In genomic region chr16:3740186-3740585, GRCh38 we compare ENCODE assay signal across 26 cellular contexts. TPM values are rescaled to one million over a fixed set of nuclear protein-coding genes. Genes with fewer than 3 reads are reported as not detected.
DNase-seq lines count a peak whose midpoint lies in the region; ATAC-seq, FAIRE-seq and TF ChIP-seq lines count a peak whose summit lies in the region.
"Had no signal": no experiment of that assay in that cellular context is flagged by ENCODE, and none has a peak within 500 bp of the region (broad histone marks: within the 10 kb centered on the region; RNA-seq: fewer than 3 reads in every experiment).

No MANE protein-coding gene starts in this region.

- no peaks in the 10 kb centered on the region for H3K9me2 ChIP-seq in GM23338 (ENCODE audit: insufficient read depth)

- H3K4me1 Mint-ChIP-seq in GM23338 (peaks cover 2% of the 10 kb centered on the region; the same call in 2 of the 3 replicates), progenitor cell of endocrine pancreas (ENCODE audit: low read depth) (peaks cover 27% of the 10 kb centered on the region), Calu3 (ENCODE audit: low read depth, unreplicated experiment) (no peaks in the 10 kb centered on the region), glutamatergic neuron (ENCODE audit: low read depth, unreplicated experiment) (peaks cover 18% of the 10 kb centered on the region)
- H3K4me1 Mint-ChIP-seq in stimulated activated naive B cell treated with anti-CD40 and anti-IgM and Interleukin-4, amounts not matched to agents 10 μg/mL and 1 μg/mL and 100 μg/mL, for 72 hours, result peaks cover 5 to 6% of the 10 kb centered on the region in 2 donors
- H3K4me1 Mint-ChIP-seq: CD14-positive monocyte had no signal

- H3K79me2 ChIP-seq in GM23338 (replicated peaks; ENCODE audit: insufficient read depth), result no peaks in the 10 kb centered on the region

- H3K4me3 Mint-ChIP-seq in GM23338, result no peak overlapping the region
- H3K4me3 Mint-ChIP-seq in progenitor cell of endocrine pancreas (ENCODE audit: low read depth), result no peak overlapping the region
- H3K4me3 Mint-ChIP-seq in stimulated activated naive B cell treated with anti-CD40 and anti-IgM and Interleukin-4, amounts not matched to agents 10 μg/mL and 1 μg/mL and 100 μg/mL, for 72 hours, result no peak overlapping the region
- H3K4me3 Mint-ChIP-seq in Calu3 (ENCODE audit: low read depth, unreplicated experiment), result no peak overlapping the region
- no peak overlapping the region for H3K4me3 Mint-ChIP-seq in glutamatergic neuron (ENCODE audit: unreplicated experiment)
- H3K4me3 Mint-ChIP-seq: CD14-positive monocyte; CD4-positive, alpha-beta T cell had no signal

- peaks cover 49% of the 10 kb centered on the region for H3K36me3 ChIP-seq in GM23338 (ENCODE audit: insufficient read depth)
- H3K36me3 ChIP-seq in bronchial epithelial cell (ENCODE audit: control insufficient read depth, insufficient read depth, low read length), result peaks cover 35% of the 10 kb centered on the region

- no peaks in the 10 kb centered on the region for H4K20me1 ChIP-seq in GM23338 (replicated peaks; ENCODE audit: insufficient read depth)

- 0 out of 2 replicates have a peak, but pooled peaks cover 4% of the 10 kb centered on the region for H3F3A ChIP-seq in GM23338 (replicated peaks; ENCODE audit: low read depth)

- H3K27me3 Mint-ChIP-seq in GM23338 (ENCODE audit: insufficient read depth, low read depth, poor library complexity) (peaks cover 8% of the 10 kb centered on the region), progenitor cell of endocrine pancreas (no peaks in the 10 kb centered on the region), Calu3 (ENCODE audit: unreplicated experiment) (no peaks in the 10 kb centered on the region), glutamatergic neuron (ENCODE audit: unreplicated experiment) (peaks cover 6% of the 10 kb centered on the region)
- H3K27me3 Mint-ChIP-seq in stimulated activated naive B cell treated with anti-CD40 and anti-IgM and Interleukin-4, amounts not matched to agents 10 μg/mL and 1 μg/mL and 100 μg/mL, for 72 hours, result no peaks in the 10 kb centered on the region
- H3K27me3 Mint-ChIP-seq: CD4-positive, alpha-beta T cell had no signal

- no peak for DNase-seq in GM23338 (ENCODE audit: low spot score)
- DNase-seq in bronchial epithelial cell (ENCODE audit: low read depth), result no peak
- DNase-seq in progenitor cell of endocrine pancreas (ENCODE audit: low spot score, unreplicated experiment), result no peak
- DNase-seq in stimulated activated naive B cell treated with anti-CD40 and anti-IgM and Interleukin-4, amounts not matched to agents 10 μg/mL and 1 μg/mL and 100 μg/mL, for 72 hours, result no peak
- no peak for DNase-seq in NCI-H128 (lab: John Stamatoyannopoulos, UW; ENCODE audit: unreplicated experiment)
- DNase-seq in Calu3, result no peak
- DNase-seq in glutamatergic neuron, result no peak
- DNase-seq: 8988T; ACHN; AML-193; BE2C; Caco-2; CD4-positive, alpha-beta T cell; DMS 273 treated with DMSO at 0.1 percent for 48 hours; DMS53; DMS79 treated with DMSO at 0.1 percent for 48 hours; GF-D8; H7; HCEC 1CT had no signal

- H3K27me3 ChIP-seq in GM23338 (ENCODE audit: insufficient read depth) (no peaks in the 10 kb centered on the region), bronchial epithelial cell (ENCODE audit: control insufficient read depth, insufficient read depth, low read length) (no peaks in the 10 kb centered on the region)
- H3K27me3 ChIP-seq: BE2C; BLaER1 treated with 17β-estradiol and CSF1 and Interleukin-3, amounts not matched to agents 10 nM and 100 nM had no signal

- no TSS peak for BruUV-seq in Calu3 (replicated peaks; lab: Mats Ljungman, UMichigan)

- TF ChIP-seq CTCF in GM23338 (conservative IDR thresholded peaks at IDR 0.05; ENCODE audit: low read depth in 2 of 2) (no peak), bronchial epithelial cell (IDR thresholded peaks at IDR 0.05; ENCODE audit: insufficient read depth, low read length, severe bottlenecking) (no peak), progenitor cell of endocrine pancreas (IDR thresholded peaks at IDR 0.05; ENCODE audit: unreplicated experiment) (no peak), Calu3 (IDR thresholded peaks at IDR 0.05; ENCODE audit: unreplicated experiment) (no peak), glutamatergic neuron (IDR thresholded peaks at IDR 0.05; ENCODE audit: partially characterized antibody, unreplicated experiment) (no peak)

- no peaks in the 10 kb centered on the region for H3K4me1 ChIP-seq in GM23338 (ENCODE audit: insufficient read depth)
- H3K4me1 ChIP-seq: A549, BE2C, Caco-2 had no signal

- H3K27ac Mint-ChIP-seq in GM23338 (peak overlapping the region; percentile 72), progenitor cell of endocrine pancreas (peak overlapping the region; percentile 87), Calu3 (ENCODE audit: unreplicated experiment) (no peak overlapping the region), glutamatergic neuron (ENCODE audit: unreplicated experiment) (no peak overlapping the region)
- peak overlapping the region; percentile 69 for H3K27ac Mint-ChIP-seq in stimulated activated naive B cell treated with anti-CD40 and anti-IgM and Interleukin-4, amounts not matched to agents 10 μg/mL and 1 μg/mL and 100 μg/mL, for 72 hours
- H3K27ac Mint-ChIP-seq: CD14-positive monocyte; CD4-positive, alpha-beta T cell had no signal

- no peak overlapping the region for H2AFZ ChIP-seq in GM23338

- H3K36me3 Mint-ChIP-seq in GM23338 (ENCODE audit: low read depth), result peaks cover 83% of the 10 kb centered on the region
- peaks cover 54% of the 10 kb centered on the region for H3K36me3 Mint-ChIP-seq in progenitor cell of endocrine pancreas (ENCODE audit: insufficient read depth)
- peaks cover 52 to 65% of the 10 kb centered on the region in 2 donors for H3K36me3 Mint-ChIP-seq in stimulated activated naive B cell treated with anti-CD40 and anti-IgM and Interleukin-4, amounts not matched to agents 10 μg/mL and 1 μg/mL and 100 μg/mL, for 72 hours
- H3K36me3 Mint-ChIP-seq in Calu3 (ENCODE audit: insufficient read depth, unreplicated experiment), result peaks cover 81% of the 10 kb centered on the region
- no peaks in the 10 kb centered on the region for H3K36me3 Mint-ChIP-seq in glutamatergic neuron (ENCODE audit: unreplicated experiment)

- no peak overlapping the region for H3K27ac ChIP-seq in GM23338 (ENCODE audit: low read depth)
- H3K27ac ChIP-seq: A549; BLaER1 treated with 17β-estradiol and CSF1 and Interleukin-3, amounts not matched to agents 10 nM and 100 nM had no signal

- H3K4me3 ChIP-seq in GM23338 (no peak overlapping the region), bronchial epithelial cell (ENCODE audit: low read depth, low read length) (no peak overlapping the region)
- H3K4me3 ChIP-seq: A549; BLaER1 treated with 17β-estradiol and CSF1 and Interleukin-3, amounts not matched to agents 10 nM and 100 nM had no signal

- intact Hi-C loops in Calu3 (cut with micrococcal nuclease; ENCODE audit: unreplicated experiment), result no loop called here

- H3K4me2 ChIP-seq in GM23338, result no peak overlapping the region
- H3K4me2 ChIP-seq: A549; BLaER1 treated with 17β-estradiol and CSF1 and Interleukin-3, amounts not matched to agents 10 nM and 100 nM had no signal

- CTCF ChIA-PET in Calu3 (lab: Charles Lee), result no interaction called here

- H3K9me3 Mint-ChIP-seq in GM23338 (no peaks in the 10 kb centered on the region), progenitor cell of endocrine pancreas (ENCODE audit: low read depth) (no peaks in the 10 kb centered on the region), Calu3 (ENCODE audit: low read depth, unreplicated experiment) (no peaks in the 10 kb centered on the region), glutamatergic neuron (ENCODE audit: unreplicated experiment) (peaks cover 16% of the 10 kb centered on the region)
- no peaks in the 10 kb centered on the region for H3K9me3 Mint-ChIP-seq in stimulated activated naive B cell treated with anti-CD40 and anti-IgM and Interleukin-4, amounts not matched to agents 10 μg/mL and 1 μg/mL and 100 μg/mL, for 72 hours
- H3K9me3 Mint-ChIP-seq: CD4-positive, alpha-beta T cell had no signal

- FAIRE-seq in bronchial epithelial cell (lab: Jason Lieb, UNC), result peak; percentile 79
- FAIRE-seq: A549, D721Med, GM12891, GM18507, H1 had no signal

- no peak for ATAC-seq in GM23338
- no peak for ATAC-seq in stimulated activated naive B cell treated with anti-CD40 and anti-IgM and Interleukin-4, amounts not matched to agents 10 μg/mL and 1 μg/mL and 100 μg/mL, for 72 hours (replicated peaks)

TF ChIP-seq in GM23338, 12 proteins besides CTCF, POLR2A, EP300 and RAD21 (continues in another document):
- TF ChIP-seq EZH2 (IDR thresholded peaks at IDR 0.05; ENCODE audit: low read depth, unreplicated experiment) (no peak), POLR2AphosphoS5 (IDR thresholded peaks at IDR 0.05; ENCODE audit: low read depth) (no peak), JUNB (IDR thresholded peaks at IDR 0.05; ENCODE audit: unreplicated experiment) (no peak), ZNF114 (CRISPR knock-in tag; IDR thresholded peaks at IDR 0.05) (no peak), STAT1 (IDR thresholded peaks at IDR 0.05; ENCODE audit: unreplicated experiment) (no peak), CREB1 (CRISPR knock-in tag; IDR thresholded peaks at IDR 0.05; ENCODE audit: low read depth) (no peak), NANOG (IDR thresholded peaks at IDR 0.05; ENCODE audit: borderline replicate concordance) (no peak), EZH2phosphoT487 (IDR thresholded peaks at IDR 0.05; ENCODE audit: unreplicated experiment) (no peak)

RNA-seq across cellular contexts. Expression of gene TRAP1, which starts 22.9 kb away (rescaled TPM):
- 207 and 228 TPM in 2 replicates for total RNA-seq in GM23338 (2014; rRNA removed; shearing (Covaris generic))
- polyA plus RNA-seq in GM23338 (2016; fragmentation: Nextera tagmentation; extraction: Ambion mirVana), result 143 and 154 TPM in 2 replicates
- 98.4 and 111 TPM in 2 replicates for total RNA-seq in bronchial epithelial cell
- 212 and 216 TPM in 2 replicates for total RNA-seq in progenitor cell of endocrine pancreas
- 232 and 244 TPM in 2 replicates for total RNA-seq in Calu3 (2022)
- total RNA-seq in glutamatergic neuron (ENCODE audit: unreplicated experiment), result 97.3 TPM

Comparison
In these comparisons a context has a peak if more than half of its experiments do, and no peak if none do; other contexts are left out.
1. H3K27ac Mint-ChIP-seq: peak in GM23338 (single experiment), progenitor cell of endocrine pancreas (single experiment) and stimulated activated naive B cell treated with anti-CD40 and anti-IgM and Interleukin-4, amounts not matched to agents 10 μg/mL and 1 μg/mL and 100 μg/mL, for 72 hours (single experiment); none in Calu3 (single experiment) and glutamatergic neuron (single experiment).